Comparison of ENCODE assay signal across 10 cellular contexts in the genomic region with DNA sequence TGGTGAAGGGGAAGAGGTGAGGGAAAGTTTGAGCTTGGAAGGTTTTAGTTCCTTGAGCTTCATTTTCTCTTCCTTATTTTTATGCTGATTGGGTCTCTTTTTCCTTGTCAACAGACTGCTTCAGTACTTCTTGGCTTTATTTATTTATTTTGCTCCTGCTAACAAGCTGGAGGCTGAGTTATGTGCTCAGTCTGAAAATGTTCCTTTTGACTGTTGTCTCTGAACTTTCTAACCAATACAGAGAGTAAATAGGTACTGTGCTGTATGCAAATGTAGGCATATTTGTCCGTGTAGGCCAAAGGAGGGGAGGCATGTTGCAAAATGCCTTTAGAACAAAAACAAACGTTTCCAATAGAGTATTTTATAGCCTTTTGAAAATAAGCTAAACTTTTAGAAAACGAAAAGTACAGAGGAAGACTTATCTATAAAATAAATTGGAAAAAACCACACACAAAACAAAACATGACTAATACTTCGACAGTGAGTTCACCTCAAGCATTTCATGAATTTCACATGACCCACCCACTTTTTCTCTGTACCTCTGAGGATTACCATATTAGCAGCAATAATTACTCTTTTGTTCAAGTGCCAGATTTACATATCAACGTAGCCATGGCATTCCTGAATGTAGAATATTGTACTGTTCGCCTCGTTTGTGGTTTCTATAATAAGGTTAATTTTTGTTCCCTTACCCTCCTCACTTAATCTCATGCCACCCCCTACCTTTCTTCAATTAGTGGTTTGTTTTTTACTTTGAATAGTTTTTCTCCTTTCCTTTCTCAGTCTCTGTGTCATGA. TPM values are rescaled to one million over a fixed set of nuclear protein-coding genes. Genes with fewer than 3 reads are reported as not detected.
DNase-seq lines count a peak whose midpoint lies in the region; ATAC-seq and TF ChIP-seq lines count a peak whose summit lies in the region.
"Had no signal": no experiment of that assay in that cellular context is flagged by ENCODE, and none has a peak within 500 bp of the region (broad histone marks: within the 10 kb centered on the region; RNA-seq: fewer than 3 reads in every experiment).

No MANE protein-coding gene starts in this region.

- H3K27me3 ChIP-seq in tibial nerve = no peaks in the 10 kb centered on the region
- H3K27me3 ChIP-seq: BLaER1 treated with 17β-estradiol and CSF1 and Interleukin-3, amounts not matched to agents 10 nM and 100 nM had no signal

- DNase-seq in activated CD8-positive, alpha-beta memory T cell treated with anti-CD3 and anti-CD28 coated beads, Interleukin-2, amount 10 ng/mL, durations not matched to agents 7 days and 5 days = no peak
- no peak for DNase-seq in activated CD8-positive, alpha-beta memory T cell treated with anti-CD3 and anti-CD28 coated beads for 24 hours
- DNase-seq in HS-27A (ENCODE audit: low read depth) = peak; percentile 56
- peak in 3 of 61 donors; percentile 27 to 55 (median 43) for DNase-seq in caudate nucleus (lab: John Stamatoyannopoulos, UW)
- DNase-seq in tibial nerve (ENCODE audit: low spot score in 2 of 2) = no peak
- DNase-seq in dedifferentiated amniotic fluid mesenchymal stem cell (ENCODE audit: extremely low spot score) = no peak
- DNase-seq in GDM1 (lab: John Stamatoyannopoulos, UW) = no peak
- no peak for DNase-seq in NCI-H2196 treated with DMSO at 0.1 percent for 48 hours (lab: John Stamatoyannopoulos, UW; ENCODE audit: unreplicated experiment)

- WGBS in tibial nerve, 2 donors = 24 to 25% methylated on average over 7 of the region's 7 CpGs

- ATAC-seq in activated CD8-positive, alpha-beta memory T cell treated with anti-CD3 and anti-CD28 coated beads, Interleukin-2, amount 10 ng/mL, durations not matched to agents 7 days and 5 days = no peak
- ATAC-seq: Panc1 had no signal

- peaks cover 3% of the 10 kb centered on the region for H3K36me3 Mint-ChIP-seq in activated CD8-positive, alpha-beta memory T cell treated with anti-CD3 and anti-CD28 coated beads, Interleukin-2, amount 10 ng/mL, durations not matched to agents 7 days and 5 days

- no peaks in the 10 kb centered on the region for H3K9me3 ChIP-seq in tibial nerve
- H3K9me3 ChIP-seq: BLaER1 treated with 17β-estradiol and CSF1 and Interleukin-3, amounts not matched to agents 10 nM and 100 nM had no signal

- peaks cover 0 to 22% (median 1%) of the 10 kb centered on the region in 4 donors for H3K4me1 ChIP-seq in tibial nerve

- H3K9me3 Mint-ChIP-seq in activated CD8-positive, alpha-beta memory T cell treated with anti-CD3 and anti-CD28 coated beads, Interleukin-2, amount 10 ng/mL, durations not matched to agents 7 days and 5 days (ENCODE audit: low read depth) = no peaks in the 10 kb centered on the region

- H3K27me3 Mint-ChIP-seq in activated CD8-positive, alpha-beta memory T cell treated with anti-CD3 and anti-CD28 coated beads, Interleukin-2, amount 10 ng/mL, durations not matched to agents 7 days and 5 days = no peaks in the 10 kb centered on the region

- no peak for TF ChIP-seq POLR2A in tibial nerve (IDR thresholded peaks at IDR 0.05)

- CTCF ChIA-PET in activated CD8-positive, alpha-beta memory T cell treated with anti-CD3 and anti-CD28 coated beads, Interleukin-2, amount 10 ng/mL, durations not matched to agents 7 days and 5 days (lab: Charles Lee) = interaction anchor here (0.9 to 1.3 kb wide), 8 partner anchors 9 to 240 kb away, joined by 3 to 6 read pairs (median 3); a partner anchor contains a TSS

- H3K4me1 Mint-ChIP-seq in activated CD8-positive, alpha-beta memory T cell treated with anti-CD3 and anti-CD28 coated beads, Interleukin-2, amount 10 ng/mL, durations not matched to agents 7 days and 5 days = peaks cover 41% of the 10 kb centered on the region

- no peak for TF ChIP-seq EP300 in tibial nerve (IDR thresholded peaks at IDR 0.05)

- TF ChIP-seq CTCF in tibial nerve (IDR thresholded peaks at IDR 0.05) = no peak

- no peaks in the 10 kb centered on the region for H3K36me3 ChIP-seq in tibial nerve
- H3K36me3 ChIP-seq: BLaER1 treated with 17β-estradiol and CSF1 and Interleukin-3, amounts not matched to agents 10 nM and 100 nM had no signal

- no peak overlapping the region for H3K4me3 Mint-ChIP-seq in activated CD8-positive, alpha-beta memory T cell treated with anti-CD3 and anti-CD28 coated beads, Interleukin-2, amount 10 ng/mL, durations not matched to agents 7 days and 5 days

- H3K4me3 ChIP-seq in tibial nerve = no peak overlapping the region
- H3K4me3 ChIP-seq: BLaER1 treated with 17β-estradiol and CSF1 and Interleukin-3, amounts not matched to agents 10 nM and 100 nM had no signal

- peak overlapping the region; percentile 65 for H3K27ac ChIP-seq in caudate nucleus (ENCODE audit: low read depth, low read length)
- H3K27ac ChIP-seq in tibial nerve = peak overlapping the region; percentile 25 to 86 (median 68)

- H3K27ac Mint-ChIP-seq in activated CD8-positive, alpha-beta memory T cell treated with anti-CD3 and anti-CD28 coated beads, Interleukin-2, amount 10 ng/mL, durations not matched to agents 7 days and 5 days = peak overlapping the region; percentile 81

RNA-seq across cellular contexts. Expression of a gene that starts 4.7 kb away (rescaled TPM):
- total RNA-seq in activated CD8-positive, alpha-beta memory T cell treated with anti-CD3 and anti-CD28 coated beads, Interleukin-2, amount 10 ng/mL, durations not matched to agents 7 days and 5 days = 10 to 100 TPM; 16.3 to 20.5 TPM
- total RNA-seq in tibial nerve = 10 to 100 TPM; 39.9 to 74.7 (median 52.9) TPM

RNA-seq across cellular contexts. Expression of a gene that starts 44.3 kb away (rescaled TPM):
- total RNA-seq in activated CD8-positive, alpha-beta memory T cell treated with anti-CD3 and anti-CD28 coated beads, Interleukin-2, amount 10 ng/mL, durations not matched to agents 7 days and 5 days = 10 to 100 TPM; 43.0 to 69.0 TPM
- total RNA-seq in tibial nerve = 10 to 100 TPM; 16.2 to 23.2 (median 19.1) TPM
